ENCODE assay signal across 16 cellular contexts in genomic region chr1:84508510-84508909, GRCh38.
"Had no signal": no experiment of that assay in that cellular context is flagged by ENCODE, and none has a peak within 500 bp of the region (broad histone marks: within the 10 kb centered on the region; RNA-seq: fewer than 3 reads in every experiment).

No MANE protein-coding gene starts in this region.

- ATAC-seq: heart right ventricle had no signal

- H3K9ac ChIP-seq: parathyroid adenoma had no signal

- H3K36me3 ChIP-seq: thoracic aorta had no signal

- H2AFZ ChIP-seq: parathyroid adenoma had no signal

- H3K27me3 ChIP-seq: heart right ventricle, stomach had no signal

- FAIRE-seq: frontal cortex, kidney, urothelium cell line had no signal

- DNase-seq: activated B cell treated with CpG ODN at 0.5 μM for 24 hours; activated CD4-positive, alpha-beta T cell treated with anti-CD3 and anti-CD28 coated beads, Interleukin-2, amount 50 U/mL, for 4 hours; activated effector memory CD4-positive, alpha-beta T cell treated with Interleukin-2 at 50 U/mL for 16 hours; central memory CD4-positive, alpha-beta T cell; effector CD8-positive, alpha-beta T cell; heart right ventricle; kidney; left ventricle myocardium inferior; mesenchymal stem cell; stomach had no signal

- H3K27me3 Mint-ChIP-seq: activated B cell treated with CpG ODN at 0.5 μM for 24 hours had no signal

- H3K4me3 ChIP-seq: coronary artery, heart right ventricle, left ventricle myocardium inferior, skin epidermis, stomach, thoracic aorta had no signal

- H3K27ac ChIP-seq: coronary artery, heart right ventricle, left ventricle myocardium inferior, parathyroid adenoma, skin epidermis, stomach, thoracic aorta had no signal

- H3K79me2 ChIP-seq: parathyroid adenoma had no signal

- H3K27ac Mint-ChIP-seq: activated B cell treated with CpG ODN at 0.5 μM for 24 hours had no signal

- H3K9me3 ChIP-seq: thoracic aorta had no signal

- H3K4me3 Mint-ChIP-seq: activated B cell treated with CpG ODN at 0.5 μM for 24 hours had no signal
